1 cellular context compared by ENCODE assay signal in genomic region chr12:93127582-93128331, GRCh38.
A peak's percentile ranks its signal among the peaks of the same experiment; 100 is the strongest.
TF ChIP-seq lines count a peak whose summit lies in the region.

No MANE protein-coding gene starts in this region.

TF ChIP-seq in HepG2, 621 proteins besides CTCF, POLR2A, EP300 and RAD21 (continued from another document and continues in another):
- TF ChIP-seq ZNF276 (CRISPR knock-in tag; IDR thresholded peaks at IDR 0.05; ENCODE audit: low read depth): peak; percentile 55; the same call in 1 of the 2 replicates
- TF ChIP-seq ZNF337 (CRISPR knock-in tag; IDR thresholded peaks at IDR 0.05; ENCODE audit: borderline replicate concordance, low read depth): peak; percentile 95; the same call in 1 of the 2 replicates
- peak; percentile 95 for TF ChIP-seq SMYD3 (CRISPR knock-in tag; IDR thresholded peaks at IDR 0.05)
- TF ChIP-seq HNF1B (CRISPR knock-in tag; IDR thresholded peaks at IDR 0.05): peak; percentile 81
- peak; percentile 76; the same call in 1 of the 2 replicates for TF ChIP-seq DNMT3B (CRISPR knock-in tag; conservative IDR thresholded peaks at IDR 0.05)
- peak; percentile 81; the same call in 1 of the 2 replicates for TF ChIP-seq ZNF281 (CRISPR knock-in tag; IDR thresholded peaks at IDR 0.05; ENCODE audit: borderline replicate concordance)
- peak; percentile 94 for TF ChIP-seq BCL6 (CRISPR knock-in tag; IDR thresholded peaks at IDR 0.05)
- peak; percentile 92; the same call in 1 of the 2 replicates for TF ChIP-seq ZNF691 (CRISPR knock-in tag; IDR thresholded peaks at IDR 0.05; ENCODE audit: borderline replicate concordance, low read depth)
- no peak for TF ChIP-seq ZNF367 (CRISPR knock-in tag; IDR thresholded peaks at IDR 0.05; ENCODE audit: borderline replicate concordance)
- TF ChIP-seq MTA1 (CRISPR knock-in tag; IDR thresholded peaks at IDR 0.05; ENCODE audit: borderline replicate concordance): peak; percentile 92
- peak; percentile 36; the same call in 1 of the 2 replicates for TF ChIP-seq KDM5A (IDR thresholded peaks at IDR 0.05; ENCODE audit: borderline replicate concordance, low read length)
- no peak for TF ChIP-seq RBAK (CRISPR knock-in tag; IDR thresholded peaks at IDR 0.05)
- TF ChIP-seq HNF1A (IDR thresholded peaks at IDR 0.05; ENCODE audit: low read depth): peak; percentile 73
- peak; percentile 94 for TF ChIP-seq HNF1A (CRISPR knock-in tag; IDR thresholded peaks at IDR 0.05; ENCODE audit: borderline replicate concordance)
- no peak for TF ChIP-seq IRF1 (CRISPR knock-in tag; IDR thresholded peaks at IDR 0.05; ENCODE audit: low read depth)
- TF ChIP-seq ZNF709 (CRISPR knock-in tag; IDR thresholded peaks at IDR 0.05): peak; percentile 89
- peak; percentile 98 for TF ChIP-seq ZNF362 (CRISPR knock-in tag; IDR thresholded peaks at IDR 0.05; ENCODE audit: borderline replicate concordance)
- TF ChIP-seq RFX1 (IDR thresholded peaks at IDR 0.05): no peak
- 0 out of 2 replicates have a peak, but pooled peaks have one; percentile 29 for TF ChIP-seq NFAT5 (CRISPR knock-in tag; IDR thresholded peaks at IDR 0.05)
- TF ChIP-seq GABPA (IDR thresholded peaks at IDR 0.05; ENCODE audit: low read depth, low read length): no peak
- TF ChIP-seq GABPA (CRISPR knock-in tag; IDR thresholded peaks at IDR 0.05; ENCODE audit: low read depth): peak; percentile 55
- TF ChIP-seq TBP (CRISPR knock-in tag; IDR thresholded peaks at IDR 0.05): no peak
- no peak for TF ChIP-seq ZKSCAN5 (CRISPR knock-in tag; IDR thresholded peaks at IDR 0.05)
- TF ChIP-seq XRCC5 (optimal IDR thresholded peaks at IDR 0.05; ENCODE audit: low read length): peak; percentile 90
- TF ChIP-seq ATF2 (CRISPR knock-in tag; IDR thresholded peaks at IDR 0.05): peak; percentile 97
- TF ChIP-seq CREM (IDR thresholded peaks at IDR 0.05): peak; percentile 84
- TF ChIP-seq CREM (CRISPR knock-in tag; IDR thresholded peaks at IDR 0.05): no peak
- no peak for TF ChIP-seq FOXP1 (IDR thresholded peaks at IDR 0.05)
- peak; percentile 87 for TF ChIP-seq FOXP1 (CRISPR knock-in tag; IDR thresholded peaks at IDR 0.05)
- no peak for TF ChIP-seq ZNF30 (CRISPR knock-in tag; IDR thresholded peaks at IDR 0.05)
- no peak; the same call in 1 of the 2 replicates for TF ChIP-seq ZNF280B (CRISPR knock-in tag; IDR thresholded peaks at IDR 0.05; ENCODE audit: borderline replicate concordance)
